In genomic region chr20:33554914-33555420, GRCh38 we compare ENCODE assay signal across 1 cellular context.
TF ChIP-seq lines count a peak whose summit lies in the region.

No MANE protein-coding gene starts in this region.

TF ChIP-seq in IMR-90, 13 proteins besides CTCF, POLR2A, EP300 and RAD21:
- TF ChIP-seq MAFK (IDR thresholded peaks at IDR 0.05; ENCODE audit: low read depth, low read length) (peak; percentile 80), CEBPB (IDR thresholded peaks at IDR 0.05; ENCODE audit: low read depth, low read length) (no peak), CHD1 (IDR thresholded peaks at IDR 0.05; ENCODE audit: low read depth, low read length) (no peak), SMC3 (IDR thresholded peaks at IDR 0.05; ENCODE audit: low read depth, low read length) (no peak), RFX5 (IDR thresholded peaks at IDR 0.05; ENCODE audit: low read depth, low read length) (no peak), MXI1 (IDR thresholded peaks at IDR 0.05; ENCODE audit: borderline replicate concordance, low read depth, low read length) (no peak), BHLHE40 (IDR thresholded peaks at IDR 0.05; ENCODE audit: low read depth, low read length) (no peak), RCOR1 (IDR thresholded peaks at IDR 0.05; ENCODE audit: insufficient replicate concordance, low read length) (no peak), MAZ (IDR thresholded peaks at IDR 0.05; ENCODE audit: borderline replicate concordance, low read depth, low read length) (no peak), FOS (IDR thresholded peaks at IDR 0.05; ENCODE audit: low read depth, low read length) (no peak), NFE2L2 (IDR thresholded peaks at IDR 0.05; ENCODE audit: low read depth, low read length) (no peak)
- TF ChIP-seq, protein P1, sequence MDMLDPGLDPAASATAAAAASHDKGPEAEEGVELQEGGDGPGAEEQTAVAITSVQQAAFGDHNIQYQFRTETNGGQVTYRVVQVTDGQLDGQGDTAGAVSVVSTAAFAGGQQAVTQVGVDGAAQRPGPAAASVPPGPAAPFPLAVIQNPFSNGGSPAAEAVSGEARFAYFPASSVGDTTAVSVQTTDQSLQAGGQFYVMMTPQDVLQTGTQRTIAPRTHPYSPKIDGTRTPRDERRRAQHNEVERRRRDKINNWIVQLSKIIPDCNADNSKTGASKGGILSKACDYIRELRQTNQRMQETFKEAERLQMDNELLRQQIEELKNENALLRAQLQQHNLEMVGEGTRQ (IDR thresholded peaks at IDR 0.05; ENCODE audit: low read depth, low read length) = peak; percentile 62; the same call in 1 of the 2 replicates
- TF ChIP-seq, protein P2, sequence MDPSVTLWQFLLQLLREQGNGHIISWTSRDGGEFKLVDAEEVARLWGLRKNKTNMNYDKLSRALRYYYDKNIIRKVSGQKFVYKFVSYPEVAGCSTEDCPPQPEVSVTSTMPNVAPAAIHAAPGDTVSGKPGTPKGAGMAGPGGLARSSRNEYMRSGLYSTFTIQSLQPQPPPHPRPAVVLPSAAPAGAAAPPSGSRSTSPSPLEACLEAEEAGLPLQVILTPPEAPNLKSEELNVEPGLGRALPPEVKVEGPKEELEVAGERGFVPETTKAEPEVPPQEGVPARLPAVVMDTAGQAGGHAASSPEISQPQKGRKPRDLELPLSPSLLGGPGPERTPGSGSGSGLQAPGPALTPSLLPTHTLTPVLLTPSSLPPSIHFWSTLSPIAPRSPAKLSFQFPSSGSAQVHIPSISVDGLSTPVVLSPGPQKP (IDR thresholded peaks at IDR 0.05; ENCODE audit: borderline replicate concordance, low read depth, low read length) = no peak
